ENCODE assay signal across 8 cellular contexts in the genomic region with DNA sequence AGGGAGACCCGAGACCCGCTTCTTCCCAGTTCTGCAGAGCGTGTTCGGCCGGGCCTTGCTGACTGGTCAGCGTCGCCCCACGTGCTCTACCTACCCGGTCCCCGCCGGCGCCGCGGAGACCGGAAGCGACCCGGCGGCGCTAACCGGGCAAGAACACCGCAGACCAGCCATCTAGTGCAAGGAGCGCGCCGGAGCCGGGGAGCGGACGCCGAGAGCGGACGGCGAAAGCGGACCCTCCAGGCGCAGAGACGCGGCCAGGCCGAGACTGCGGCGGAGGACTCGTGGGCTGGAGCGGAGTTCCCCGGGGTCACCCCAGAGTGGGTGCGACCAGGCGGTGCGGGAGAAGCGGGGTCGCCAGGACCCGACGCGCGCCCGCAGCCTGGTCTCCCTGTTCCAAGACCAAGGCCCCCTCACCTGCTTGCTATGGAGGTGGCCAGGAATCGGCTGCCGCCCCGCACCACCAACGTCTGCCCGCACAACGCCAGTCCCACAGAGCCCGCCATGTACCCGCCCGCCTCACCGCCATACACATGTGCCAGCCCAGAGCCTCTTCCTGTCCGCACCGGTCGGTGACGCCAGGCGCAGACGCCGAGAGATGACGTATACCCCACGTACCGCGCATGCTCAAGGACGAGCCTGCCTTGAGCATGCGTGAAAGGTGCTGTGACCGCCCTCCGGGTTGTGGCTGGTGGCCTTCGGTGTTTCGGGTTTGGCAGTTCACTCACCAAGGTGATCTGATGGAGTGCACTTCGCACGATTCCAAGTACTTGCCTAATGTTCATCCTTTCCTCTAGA. TPM values are rescaled to one million over a fixed set of nuclear protein-coding genes. Genes with fewer than 3 reads are reported as not detected.
DNase-seq lines count a peak whose midpoint lies in the region; ATAC-seq and TF ChIP-seq lines count a peak whose summit lies in the region.

A gene with protein sequence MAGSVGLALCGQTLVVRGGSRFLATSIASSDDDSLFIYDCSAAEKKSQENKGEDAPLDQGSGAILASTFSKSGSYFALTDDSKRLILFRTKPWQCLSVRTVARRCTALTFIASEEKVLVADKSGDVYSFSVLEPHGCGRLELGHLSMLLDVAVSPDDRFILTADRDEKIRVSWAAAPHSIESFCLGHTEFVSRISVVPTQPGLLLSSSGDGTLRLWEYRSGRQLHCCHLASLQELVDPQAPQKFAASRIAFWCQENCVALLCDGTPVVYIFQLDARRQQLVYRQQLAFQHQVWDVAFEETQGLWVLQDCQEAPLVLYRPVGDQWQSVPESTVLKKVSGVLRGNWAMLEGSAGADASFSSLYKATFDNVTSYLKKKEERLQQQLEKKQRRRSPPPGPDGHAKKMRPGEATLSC (minus strand): TSS at position 547 of the 795 bp plus-strand sequence. CDS start 44 bp downstream, at position 503.

- TF ChIP-seq CTCF in astrocyte of the cerebellum (IDR thresholded peaks at IDR 0.05; ENCODE audit: low read depth, low read length, missing control alignments): no peak

- H3K4me3 ChIP-seq in astrocyte of the cerebellum (ENCODE audit: low read depth, low read length): peak within 1 kb of the TSS; percentile 58
- H3K4me3 ChIP-seq in rectal smooth muscle tissue (ENCODE audit: low read length): peak within 1 kb of the TSS; percentile 90
- H3K4me3 ChIP-seq in aorta (ENCODE audit: low read length in 2 of 2): peak within 1 kb of the TSS; percentile 73 to 74

- peak within 1 kb of the TSS; percentile 75 for H3K27ac ChIP-seq in rectal smooth muscle tissue (ENCODE audit: low read depth, low read length)
- peak within 1 kb of the TSS in 1 of 2 donors; percentile 74 for H3K27ac ChIP-seq in aorta (ENCODE audit: low read depth in 1 of 2, low read length in 2 of 2)

- H3K4me1 ChIP-seq in rectal smooth muscle tissue (ENCODE audit: control insufficient read depth, insufficient read depth, low read length): peaks cover 5% of the 10 kb centered on the region
- peaks cover 0 to 3% of the 10 kb centered on the region in 2 donors for H3K4me1 ChIP-seq in aorta (ENCODE audit: control insufficient read depth in 1 of 2, insufficient read depth in 2 of 2, low read length in 2 of 2)

- intact Hi-C loops in aorta (cut with DNase I): loop anchor here in 1 of 2 donors (2.0 kb wide), 1 partner anchor 14 kb away; a partner anchor contains a TSS

- peak; percentile 88 to 94 for DNase-seq in NCI-H2081 (lab: John Stamatoyannopoulos, UW)
- peak; percentile 98 for DNase-seq in T-helper 9 cell
- peak; percentile 95 for DNase-seq in astrocyte of the cerebellum (ENCODE audit: low read depth)
- DNase-seq in hepatic stellate cell (ENCODE audit: low spot score): peak; percentile 100
- peak; percentile 98 to 99 for DNase-seq in aorta

- H3K9ac ChIP-seq in rectal smooth muscle tissue (ENCODE audit: low read length): peak within 1 kb of the TSS; percentile 57

- in situ Hi-C loops in astrocyte of the cerebellum (cut with HindIII; ENCODE audit: low sequenced_read_pairs): no loop called here

- WGBS in aorta, 2 donors: 0 to 1% methylated on average over 76 to 80 of the region's 80 CpGs

- ATAC-seq in GM18517 (IDR thresholded peaks at IDR 0.05; ENCODE audit: unreplicated experiment) (peak; percentile 85), HG03039 (IDR thresholded peaks at IDR 0.05; ENCODE audit: unreplicated experiment) (peak; percentile 92), aorta (ENCODE audit: low FRiP score) (peak; percentile 100)

- H3K27me3 ChIP-seq in rectal smooth muscle tissue (ENCODE audit: control insufficient read depth, insufficient read depth, low read length) (no peaks in the 10 kb centered on the region), aorta (ENCODE audit: control insufficient read depth in 1 of 2, insufficient read depth in 2 of 2, low read length in 1 of 2) (no peaks in the 10 kb centered on the region)

- no peaks in the 10 kb centered on the region for H3K9me3 ChIP-seq in aorta (ENCODE audit: control insufficient read depth, low read length)

- no peaks in the 10 kb centered on the region for H3K36me3 ChIP-seq in rectal smooth muscle tissue (ENCODE audit: control insufficient read depth, insufficient read depth, low read length)
- no peaks in the 10 kb centered on the region for H3K36me3 ChIP-seq in aorta (ENCODE audit: control insufficient read depth in 1 of 2, insufficient read depth in 2 of 2, low read length in 1 of 2)

RNA-seq across cellular contexts. Expression of the gene that starts here (rescaled TPM):
- 10 to 100 TPM; 13.3 to 13.9 TPM for total RNA-seq in aorta
- polyA plus RNA-seq in aorta: 1 to 10 TPM; 2.5 to 3.4 TPM
